Comparison of ENCODE assay signal across 1 cellular context in the genomic region with DNA sequence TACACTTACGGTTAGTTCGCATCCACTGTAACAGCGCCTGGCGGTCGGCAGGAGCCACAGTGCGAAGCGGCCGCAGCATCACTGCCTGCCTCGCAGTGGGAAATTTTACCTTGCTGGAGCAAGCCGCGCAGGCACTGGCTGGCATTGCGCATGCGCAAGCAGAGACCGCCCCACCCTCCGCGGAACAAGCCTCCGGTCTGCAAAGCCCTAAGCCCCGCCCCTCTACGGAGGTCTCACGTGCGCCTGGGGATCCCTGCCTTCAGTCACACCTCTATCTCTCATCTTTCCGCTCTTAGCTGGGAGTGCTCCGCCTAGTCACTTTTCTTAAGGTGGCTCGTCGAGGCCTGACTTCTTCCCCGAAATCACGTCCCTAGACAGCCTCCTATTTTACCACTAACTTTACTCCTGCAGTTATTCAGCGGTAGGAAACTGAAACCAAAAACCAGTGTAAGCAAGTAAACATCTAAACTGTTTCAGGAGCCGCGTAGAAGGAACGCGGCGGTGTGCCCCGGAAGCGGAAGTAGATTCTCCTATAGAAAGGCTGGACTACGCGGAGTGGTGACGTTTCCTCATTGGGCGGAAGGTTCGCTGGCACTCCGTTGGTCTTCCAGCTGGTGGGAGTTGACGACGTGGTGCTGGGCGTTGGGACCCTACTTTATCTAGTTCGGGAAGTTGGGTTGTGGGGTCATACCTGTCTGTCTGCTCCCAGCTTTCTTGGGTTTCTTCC.
TF ChIP-seq lines count a peak whose summit lies in the region.

Gene SRP54 (plus strand): TSS at position 572 of the 727 bp plus-strand sequence. CDS start 13,718 bp downstream, outside the sequence.

TF ChIP-seq in HepG2, 621 proteins besides CTCF, POLR2A, EP300 and RAD21 (continued from another document and continues in another):
- TF ChIP-seq, protein P1, sequence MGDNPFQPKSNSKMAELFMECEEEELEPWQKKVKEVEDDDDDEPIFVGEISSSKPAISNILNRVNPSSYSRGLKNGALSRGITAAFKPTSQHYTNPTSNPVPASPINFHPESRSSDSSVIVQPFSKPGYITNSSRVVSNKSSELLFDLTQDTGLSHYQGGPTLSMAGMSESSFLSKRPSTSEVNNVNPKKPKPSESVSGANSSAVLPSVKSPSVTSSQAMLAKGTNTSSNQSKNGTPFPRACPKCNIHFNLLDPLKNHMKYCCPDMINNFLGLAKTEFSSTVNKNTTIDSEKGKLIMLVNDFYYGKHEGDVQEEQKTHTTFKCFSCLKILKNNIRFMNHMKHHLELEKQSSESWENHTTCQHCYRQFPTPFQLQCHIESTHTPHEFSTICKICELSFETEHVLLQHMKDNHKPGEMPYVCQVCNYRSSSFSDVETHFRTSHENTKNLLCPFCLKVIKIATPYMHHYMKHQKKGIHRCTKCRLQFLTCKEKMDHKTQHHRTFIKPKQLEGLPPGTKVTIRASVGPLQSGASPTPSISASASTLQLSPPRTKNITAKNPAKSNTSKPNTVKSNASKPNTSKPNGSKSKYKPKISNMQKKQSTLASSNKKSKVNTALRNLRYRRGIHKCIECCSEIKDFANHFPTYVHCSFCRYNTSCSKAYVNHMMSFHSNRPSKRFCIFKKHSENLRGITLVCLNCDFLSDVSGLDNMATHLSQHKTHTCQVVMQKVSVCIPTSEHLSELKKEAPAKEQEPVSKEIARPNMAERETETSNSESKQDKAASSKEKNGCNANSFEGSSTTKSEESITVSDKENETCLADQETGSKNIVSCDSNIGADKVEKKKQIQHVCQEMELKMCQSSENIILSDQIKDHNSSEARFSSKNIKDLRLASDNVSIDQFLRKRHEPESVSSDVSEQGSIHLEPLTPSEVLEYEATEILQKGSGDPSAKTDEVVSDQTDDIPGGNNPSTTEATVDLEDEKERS (CRISPR knock-in tag; IDR thresholded peaks at IDR 0.05), result peak; percentile 99
- peak; percentile 89 for TF ChIP-seq RBAK (CRISPR knock-in tag; IDR thresholded peaks at IDR 0.05)
- TF ChIP-seq, protein P2, sequence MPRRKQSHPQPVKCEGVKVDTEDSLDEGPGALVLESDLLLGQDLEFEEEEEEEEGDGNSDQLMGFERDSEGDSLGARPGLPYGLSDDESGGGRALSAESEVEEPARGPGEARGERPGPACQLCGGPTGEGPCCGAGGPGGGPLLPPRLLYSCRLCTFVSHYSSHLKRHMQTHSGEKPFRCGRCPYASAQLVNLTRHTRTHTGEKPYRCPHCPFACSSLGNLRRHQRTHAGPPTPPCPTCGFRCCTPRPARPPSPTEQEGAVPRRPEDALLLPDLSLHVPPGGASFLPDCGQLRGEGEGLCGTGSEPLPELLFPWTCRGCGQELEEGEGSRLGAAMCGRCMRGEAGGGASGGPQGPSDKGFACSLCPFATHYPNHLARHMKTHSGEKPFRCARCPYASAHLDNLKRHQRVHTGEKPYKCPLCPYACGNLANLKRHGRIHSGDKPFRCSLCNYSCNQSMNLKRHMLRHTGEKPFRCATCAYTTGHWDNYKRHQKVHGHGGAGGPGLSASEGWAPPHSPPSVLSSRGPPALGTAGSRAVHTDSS (CRISPR knock-in tag; conservative IDR thresholded peaks at IDR 0.05), result peak; percentile 90; the same call in 1 of the 2 replicates
- TF ChIP-seq, protein P3, sequence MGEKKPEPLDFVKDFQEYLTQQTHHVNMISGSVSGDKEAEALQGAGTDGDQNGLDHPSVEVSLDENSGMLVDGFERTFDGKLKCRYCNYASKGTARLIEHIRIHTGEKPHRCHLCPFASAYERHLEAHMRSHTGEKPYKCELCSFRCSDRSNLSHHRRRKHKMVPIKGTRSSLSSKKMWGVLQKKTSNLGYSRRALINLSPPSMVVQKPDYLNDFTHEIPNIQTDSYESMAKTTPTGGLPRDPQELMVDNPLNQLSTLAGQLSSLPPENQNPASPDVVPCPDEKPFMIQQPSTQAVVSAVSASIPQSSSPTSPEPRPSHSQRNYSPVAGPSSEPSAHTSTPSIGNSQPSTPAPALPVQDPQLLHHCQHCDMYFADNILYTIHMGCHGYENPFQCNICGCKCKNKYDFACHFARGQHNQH (CRISPR knock-in tag; IDR thresholded peaks at IDR 0.05), result peak; percentile 99
- TF ChIP-seq ZFP37 (CRISPR knock-in tag; IDR thresholded peaks at IDR 0.05; ENCODE audit: borderline replicate concordance), result peak; percentile 97
- TF ChIP-seq, protein P4, sequence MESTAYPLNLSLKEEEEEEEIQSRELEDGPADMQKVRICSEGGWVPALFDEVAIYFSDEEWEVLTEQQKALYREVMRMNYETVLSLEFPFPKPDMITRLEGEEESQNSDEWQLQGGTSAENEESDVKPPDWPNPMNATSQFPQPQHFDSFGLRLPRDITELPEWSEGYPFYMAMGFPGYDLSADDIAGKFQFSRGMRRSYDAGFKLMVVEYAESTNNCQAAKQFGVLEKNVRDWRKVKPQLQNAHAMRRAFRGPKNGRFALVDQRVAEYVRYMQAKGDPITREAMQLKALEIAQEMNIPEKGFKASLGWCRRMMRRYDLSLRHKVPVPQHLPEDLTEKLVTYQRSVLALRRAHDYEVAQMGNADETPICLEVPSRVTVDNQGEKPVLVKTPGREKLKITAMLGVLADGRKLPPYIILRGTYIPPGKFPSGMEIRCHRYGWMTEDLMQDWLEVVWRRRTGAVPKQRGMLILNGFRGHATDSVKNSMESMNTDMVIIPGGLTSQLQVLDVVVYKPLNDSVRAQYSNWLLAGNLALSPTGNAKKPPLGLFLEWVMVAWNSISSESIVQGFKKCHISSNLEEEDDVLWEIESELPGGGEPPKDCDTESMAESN (CRISPR knock-in tag; conservative IDR thresholded peaks at IDR 0.05), result peak; percentile 95
- TF ChIP-seq ZNF770 (CRISPR knock-in tag; IDR thresholded peaks at IDR 0.05), result peak; percentile 89
- no peak for TF ChIP-seq NONO (IDR thresholded peaks at IDR 0.05)
- no peak for TF ChIP-seq NONO (CRISPR knock-in tag; conservative IDR thresholded peaks at IDR 0.05)
- TF ChIP-seq KLF11 (CRISPR knock-in tag; IDR thresholded peaks at IDR 0.05), result peak; percentile 91; the same call in 1 of the 2 replicates
- TF ChIP-seq ZSCAN25 (CRISPR knock-in tag; IDR thresholded peaks at IDR 0.05), result peak; percentile 70; the same call in 1 of the 2 replicates
- TF ChIP-seq NCOA5 (CRISPR knock-in tag; IDR thresholded peaks at IDR 0.05), result no peak
- TF ChIP-seq TFAP4 (IDR thresholded peaks at IDR 0.05; ENCODE audit: borderline replicate concordance, low read depth), result peak; percentile 99
- peak; percentile 91 for TF ChIP-seq SP4 (CRISPR knock-in tag; IDR thresholded peaks at IDR 0.05)
- TF ChIP-seq RFX3 (CRISPR knock-in tag; IDR thresholded peaks at IDR 0.05), result peak; percentile 53
- TF ChIP-seq PAX8 (CRISPR knock-in tag; IDR thresholded peaks at IDR 0.05; ENCODE audit: borderline replicate concordance), result peak; percentile 76; the same call in 1 of the 2 replicates
- TF ChIP-seq ZNF552 (CRISPR knock-in tag; IDR thresholded peaks at IDR 0.05; ENCODE audit: borderline replicate concordance), result peak; percentile 73
- TF ChIP-seq ZNF790 (CRISPR knock-in tag; IDR thresholded peaks at IDR 0.05; ENCODE audit: borderline replicate concordance), result peak; percentile 98
- TF ChIP-seq SIN3A (IDR thresholded peaks at IDR 0.05; ENCODE audit: borderline replicate concordance, low read depth, low read length), result peak; percentile 99
- peak; percentile 61; the same call in 1 of the 2 replicates for TF ChIP-seq ZBTB8A (CRISPR knock-in tag; IDR thresholded peaks at IDR 0.05; ENCODE audit: borderline replicate concordance, low read depth)
- TF ChIP-seq, protein P5, sequence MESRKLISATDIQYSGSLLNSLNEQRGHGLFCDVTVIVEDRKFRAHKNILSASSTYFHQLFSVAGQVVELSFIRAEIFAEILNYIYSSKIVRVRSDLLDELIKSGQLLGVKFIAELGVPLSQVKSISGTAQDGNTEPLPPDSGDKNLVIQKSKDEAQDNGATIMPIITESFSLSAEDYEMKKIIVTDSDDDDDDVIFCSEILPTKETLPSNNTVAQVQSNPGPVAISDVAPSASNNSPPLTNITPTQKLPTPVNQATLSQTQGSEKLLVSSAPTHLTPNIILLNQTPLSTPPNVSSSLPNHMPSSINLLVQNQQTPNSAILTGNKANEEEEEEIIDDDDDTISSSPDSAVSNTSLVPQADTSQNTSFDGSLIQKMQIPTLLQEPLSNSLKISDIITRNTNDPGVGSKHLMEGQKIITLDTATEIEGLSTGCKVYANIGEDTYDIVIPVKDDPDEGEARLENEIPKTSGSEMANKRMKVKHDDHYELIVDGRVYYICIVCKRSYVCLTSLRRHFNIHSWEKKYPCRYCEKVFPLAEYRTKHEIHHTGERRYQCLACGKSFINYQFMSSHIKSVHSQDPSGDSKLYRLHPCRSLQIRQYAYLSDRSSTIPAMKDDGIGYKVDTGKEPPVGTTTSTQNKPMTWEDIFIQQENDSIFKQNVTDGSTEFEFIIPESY (CRISPR knock-in tag; IDR thresholded peaks at IDR 0.05), result peak; percentile 40; the same call in 1 of the 2 replicates
- peak; percentile 94 for TF ChIP-seq GTF3A (CRISPR knock-in tag; conservative IDR thresholded peaks at IDR 0.05)
- TF ChIP-seq, protein P6, sequence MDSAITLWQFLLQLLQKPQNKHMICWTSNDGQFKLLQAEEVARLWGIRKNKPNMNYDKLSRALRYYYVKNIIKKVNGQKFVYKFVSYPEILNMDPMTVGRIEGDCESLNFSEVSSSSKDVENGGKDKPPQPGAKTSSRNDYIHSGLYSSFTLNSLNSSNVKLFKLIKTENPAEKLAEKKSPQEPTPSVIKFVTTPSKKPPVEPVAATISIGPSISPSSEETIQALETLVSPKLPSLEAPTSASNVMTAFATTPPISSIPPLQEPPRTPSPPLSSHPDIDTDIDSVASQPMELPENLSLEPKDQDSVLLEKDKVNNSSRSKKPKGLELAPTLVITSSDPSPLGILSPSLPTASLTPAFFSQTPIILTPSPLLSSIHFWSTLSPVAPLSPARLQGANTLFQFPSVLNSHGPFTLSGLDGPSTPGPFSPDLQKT (CRISPR knock-in tag; IDR thresholded peaks at IDR 0.05; ENCODE audit: borderline replicate concordance), result peak; percentile 94; the same call in 1 of the 2 replicates
- TF ChIP-seq DRAP1 (CRISPR knock-in tag; IDR thresholded peaks at IDR 0.05), result peak; percentile 91
- TF ChIP-seq NCOA2 (CRISPR knock-in tag; IDR thresholded peaks at IDR 0.05), result peak; percentile 80; the same call in 1 of the 2 replicates
- peak; percentile 66 for TF ChIP-seq BCL6 (CRISPR knock-in tag; IDR thresholded peaks at IDR 0.05)
- TF ChIP-seq HBP1 (CRISPR knock-in tag; IDR thresholded peaks at IDR 0.05; ENCODE audit: low read depth), result peak; percentile 98
- no peak for TF ChIP-seq HNRNPL (IDR thresholded peaks at IDR 0.05; ENCODE audit: low read depth, low read length)
- TF ChIP-seq ZNF557 (CRISPR knock-in tag; IDR thresholded peaks at IDR 0.05), result peak; percentile 85
- no peak for TF ChIP-seq NR3C1 (CRISPR knock-in tag; IDR thresholded peaks at IDR 0.05)
- no peak for TF ChIP-seq RORA (CRISPR knock-in tag; IDR thresholded peaks at IDR 0.05)
- TF ChIP-seq, protein P7, sequence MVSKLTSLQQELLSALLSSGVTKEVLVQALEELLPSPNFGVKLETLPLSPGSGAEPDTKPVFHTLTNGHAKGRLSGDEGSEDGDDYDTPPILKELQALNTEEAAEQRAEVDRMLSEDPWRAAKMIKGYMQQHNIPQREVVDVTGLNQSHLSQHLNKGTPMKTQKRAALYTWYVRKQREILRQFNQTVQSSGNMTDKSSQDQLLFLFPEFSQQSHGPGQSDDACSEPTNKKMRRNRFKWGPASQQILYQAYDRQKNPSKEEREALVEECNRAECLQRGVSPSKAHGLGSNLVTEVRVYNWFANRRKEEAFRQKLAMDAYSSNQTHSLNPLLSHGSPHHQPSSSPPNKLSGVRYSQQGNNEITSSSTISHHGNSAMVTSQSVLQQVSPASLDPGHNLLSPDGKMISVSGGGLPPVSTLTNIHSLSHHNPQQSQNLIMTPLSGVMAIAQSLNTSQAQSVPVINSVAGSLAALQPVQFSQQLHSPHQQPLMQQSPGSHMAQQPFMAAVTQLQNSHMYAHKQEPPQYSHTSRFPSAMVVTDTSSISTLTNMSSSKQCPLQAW (CRISPR knock-in tag; IDR thresholded peaks at IDR 0.05), result peak; percentile 94
- TF ChIP-seq XBP1 (CRISPR knock-in tag; IDR thresholded peaks at IDR 0.05), result peak; percentile 92
- TF ChIP-seq ZNF280B (CRISPR knock-in tag; IDR thresholded peaks at IDR 0.05; ENCODE audit: borderline replicate concordance), result peak; percentile 99
